ENCODE assay signal across 8 cellular contexts in genomic region chr9:133589454-133590227, GRCh38. TPM values are rescaled to one million over a fixed set of nuclear protein-coding genes. Genes with fewer than 3 reads are reported as not detected.
DNase-seq lines count a peak whose midpoint lies in the region; ATAC-seq and TF ChIP-seq lines count a peak whose summit lies in the region.

No MANE protein-coding gene starts in this region.

- no peak overlapping the region for H3K4me3 Mint-ChIP-seq in T-helper 2 cell treated with Interferon-gamma antibody and Interleukin-4, amounts not matched to agents 5 μg/mL and 100 μg/mL, for 36 hours
- no peak overlapping the region for H3K4me3 Mint-ChIP-seq in chondrocyte (ENCODE audit: unreplicated experiment)

- H3K9me3 Mint-ChIP-seq in T-helper 2 cell treated with Interferon-gamma antibody and Interleukin-4, amounts not matched to agents 5 μg/mL and 100 μg/mL, for 36 hours: peaks cover 5% of the 10 kb centered on the region
- peaks cover 3% of the 10 kb centered on the region for H3K9me3 Mint-ChIP-seq in chondrocyte (ENCODE audit: low read depth)

- peak; percentile 67 for TF ChIP-seq CTCF in GM12864 (IDR thresholded peaks at IDR 0.05; ENCODE audit: low read depth, low read length, missing control alignments)
- TF ChIP-seq CTCF in chondrocyte (IDR thresholded peaks at IDR 0.05): peak; percentile 72

- ATAC-seq in GM19397 (IDR thresholded peaks at IDR 0.05; ENCODE audit: unreplicated experiment): no peak
- ATAC-seq in GM21381 (IDR thresholded peaks at IDR 0.05; ENCODE audit: unreplicated experiment): no peak

- no peaks in the 10 kb centered on the region for H3K36me3 Mint-ChIP-seq in T-helper 2 cell treated with Interferon-gamma antibody and Interleukin-4, amounts not matched to agents 5 μg/mL and 100 μg/mL, for 36 hours (ENCODE audit: low read depth)
- no peaks in the 10 kb centered on the region for H3K36me3 Mint-ChIP-seq in chondrocyte (ENCODE audit: low read depth)

- H3K27me3 Mint-ChIP-seq in T-helper 2 cell treated with Interferon-gamma antibody and Interleukin-4, amounts not matched to agents 5 μg/mL and 100 μg/mL, for 36 hours (ENCODE audit: low read depth): peaks cover 18% of the 10 kb centered on the region
- peaks cover 31% of the 10 kb centered on the region for H3K27me3 Mint-ChIP-seq in chondrocyte (ENCODE audit: low read depth)

- no peak for DNase-seq in GM12864 (ENCODE audit: low read depth)
- DNase-seq in T-helper 2 cell treated with Interferon-gamma antibody and Interleukin-4, amounts not matched to agents 5 μg/mL and 100 μg/mL, for 36 hours (ENCODE audit: low spot score): peak; percentile 8
- no peak for DNase-seq in chondrocyte (ENCODE audit: low spot score)
- peak; percentile 35 to 40 for DNase-seq in stimulated activated CD4-positive, alpha-beta T cell treated with anti-CD3 and anti-CD28 coated beads, Interleukin-1b, Interleukin-23, amount 100 ng/mL, for 4 hours (ENCODE audit: low read depth in 2 of 2)
- no peak for DNase-seq in NOMO-1 treated with DMSO at 0.1 percent for 48 hours (lab: John Stamatoyannopoulos, UW; ENCODE audit: unreplicated experiment)
- DNase-seq in occipital lobe (lab: John Stamatoyannopoulos, UW): no peak

- H3K4me3 ChIP-seq in GM12864 (ENCODE audit: low read depth, low read length): no peak overlapping the region

- no peak overlapping the region for H3K27ac Mint-ChIP-seq in T-helper 2 cell treated with Interferon-gamma antibody and Interleukin-4, amounts not matched to agents 5 μg/mL and 100 μg/mL, for 36 hours
- H3K27ac Mint-ChIP-seq in chondrocyte (ENCODE audit: unreplicated experiment): no peak overlapping the region

- H3K4me1 Mint-ChIP-seq in T-helper 2 cell treated with Interferon-gamma antibody and Interleukin-4, amounts not matched to agents 5 μg/mL and 100 μg/mL, for 36 hours (ENCODE audit: low read depth): no peaks in the 10 kb centered on the region
- peaks cover 4% of the 10 kb centered on the region for H3K4me1 Mint-ChIP-seq in chondrocyte (ENCODE audit: low read depth)

RNA-seq across cellular contexts. Expression of gene FAM163B, which starts 19.5 kb away (rescaled TPM):
- total RNA-seq in chondrocyte (not detected in 3 replicates), occipital lobe (16.5 TPM)

RNA-seq across cellular contexts. Expression of gene DBH, which starts 46.5 kb away (rescaled TPM):
- total RNA-seq in chondrocyte: not detected in 3 replicates
- not detected for total RNA-seq in occipital lobe

RNA-seq across cellular contexts. Expression of gene ADAMTSL2, which starts 55.1 kb away (rescaled TPM):
- total RNA-seq in chondrocyte (0.15 to 0.31 TPM (median 0.23 TPM) in 3 replicates), occipital lobe (3.3 TPM)

Comparison
In these comparisons a context has a peak if more than half of its experiments do, and no peak if none do; other contexts are left out.
1. DNase-seq: peak in T-helper 2 cell treated with Interferon-gamma antibody and Interleukin-4, amounts not matched to agents 5 μg/mL and 100 μg/mL, for 36 hours (single experiment) and stimulated activated CD4-positive, alpha-beta T cell treated with anti-CD3 and anti-CD28 coated beads, Interleukin-1b, Interleukin-23, amount 100 ng/mL, for 4 hours (2 of 2); none in GM12864 (single experiment), chondrocyte (single experiment), NOMO-1 treated with DMSO at 0.1 percent for 48 hours (single experiment) and occipital lobe (single experiment).
2. RNA of gene FAM163B, which starts 19.5 kb away (total RNA-seq): 16.5 TPM in occipital lobe (single experiment); not detected in chondrocyte; every median in the first group is over 10 times any median in the second.